In the genomic region with DNA sequence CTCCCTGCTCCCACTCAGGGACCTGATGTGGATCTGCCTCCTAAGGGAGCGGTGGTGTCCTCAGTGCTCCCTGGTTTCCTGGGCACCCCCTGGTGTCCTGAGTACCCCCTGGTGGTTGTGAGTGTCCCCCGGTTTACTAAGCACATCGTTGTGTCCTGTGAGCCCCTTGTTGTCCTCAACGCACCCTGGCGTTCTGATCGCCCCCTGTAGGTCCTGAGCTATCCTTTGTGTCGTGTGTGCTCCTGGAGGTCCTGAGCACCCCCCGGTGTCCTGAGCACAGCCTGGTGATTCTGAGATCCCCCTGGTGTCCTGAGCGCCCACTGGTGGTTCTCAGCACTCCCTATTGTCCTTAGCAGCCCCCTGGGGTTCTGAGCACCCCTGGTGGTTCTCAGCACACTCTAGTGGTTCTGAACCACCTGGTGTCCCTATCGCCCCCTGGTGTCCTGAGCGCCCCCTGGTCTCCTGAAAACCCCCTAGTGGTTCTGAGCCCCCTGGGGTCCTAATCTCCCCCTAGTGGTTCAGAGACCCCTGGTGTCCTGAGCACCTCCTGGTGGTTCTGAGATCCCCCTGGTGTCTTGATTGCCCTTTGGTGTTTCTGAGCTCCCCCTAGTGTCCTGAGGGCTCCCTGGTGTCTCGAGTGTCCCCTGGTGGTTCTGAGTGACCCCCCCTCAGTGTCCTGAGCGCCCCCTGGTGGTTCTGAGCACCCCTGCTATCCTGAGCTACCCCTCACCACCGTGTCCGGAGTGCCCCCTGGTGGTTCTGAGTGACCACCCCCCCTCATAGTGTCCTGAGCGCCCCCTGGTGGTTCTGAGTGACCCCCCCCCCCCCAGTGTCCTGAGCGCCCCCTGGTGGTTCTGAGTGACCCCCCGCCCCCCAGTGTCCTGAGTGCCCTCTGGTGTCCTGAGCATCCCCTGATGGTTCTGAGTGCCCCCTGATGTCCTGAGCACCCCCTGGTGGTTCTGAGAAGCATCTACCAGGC, we compare ENCODE assay signal across 8 cellular contexts.
A peak's percentile ranks its signal among the peaks of the same experiment; 100 is the strongest.
DNase-seq lines count a peak whose midpoint lies in the region; ATAC-seq and TF ChIP-seq lines count a peak whose summit lies in the region.

No MANE protein-coding gene starts in this region.

- H3K27me3 Mint-ChIP-seq in activated CD4-positive, alpha-beta T cell treated with anti-CD3 and anti-CD28 coated beads, Interleukin-2, amount 10 ng/mL, durations not matched to agents 7 days and 5 days: peaks cover 9% of the 10 kb centered on the region

- H3K27ac Mint-ChIP-seq in activated CD4-positive, alpha-beta T cell treated with anti-CD3 and anti-CD28 coated beads, Interleukin-2, amount 10 ng/mL, durations not matched to agents 7 days and 5 days: no peak overlapping the region

- H3K9ac ChIP-seq in HCT116 (ENCODE audit: low read length) (no peak overlapping the region), liver (ENCODE audit: low read depth in 1 of 2, low read length in 2 of 2) (no peak overlapping the region)

- H3K4me1 Mint-ChIP-seq in activated CD4-positive, alpha-beta T cell treated with anti-CD3 and anti-CD28 coated beads, Interleukin-2, amount 10 ng/mL, durations not matched to agents 7 days and 5 days: peaks cover 16% of the 10 kb centered on the region

- no peaks in the 10 kb centered on the region for H3K79me2 ChIP-seq in HCT116 (ENCODE audit: insufficient read depth, low read length)

- no peak overlapping the region for H3K4me3 Mint-ChIP-seq in activated CD4-positive, alpha-beta T cell treated with anti-CD3 and anti-CD28 coated beads, Interleukin-2, amount 10 ng/mL, durations not matched to agents 7 days and 5 days

- H3K27me3 ChIP-seq in HCT116 (ENCODE audit: insufficient read depth, low read length) (no peaks in the 10 kb centered on the region), liver (ENCODE audit: control insufficient read depth in 4 of 4, insufficient read depth in 4 of 4, low read length in 3 of 4) (peaks cover 0 to 3% (median 0%) of the 10 kb centered on the region in 4 donors)

- TF ChIP-seq CTCF in C4-2B (conservative IDR thresholded peaks at IDR 0.05): peak; percentile 15
- TF ChIP-seq CTCF in HCT116 (IDR thresholded peaks at IDR 0.05 in 2 of 3, conservative IDR thresholded peaks at IDR 0.05 in 1 of 3; ENCODE audit: borderline replicate concordance in 1 of 3, insufficient read depth in 1 of 3, low read depth in 2 of 3, low read length in 2 of 3): peak; percentile 23 to 24 (median 24); a peak in 4 of 6 replicates
- TF ChIP-seq CTCF in liver (IDR thresholded peaks at IDR 0.05; ENCODE audit: low read depth, low read length, missing input control): peak; percentile 1

- POLR2A ChIA-PET in HCT116 (lab: Charles Lee): no interaction called here
- POLR2A ChIA-PET in activated CD4-positive, alpha-beta T cell treated with anti-CD3 and anti-CD28 coated beads, Interleukin-2, amount 10 ng/mL, durations not matched to agents 7 days and 5 days (lab: Charles Lee): no interaction called here

- intact Hi-C loops in HCT116 (cut with micrococcal nuclease): no loop called here

- H3K9me2 ChIP-seq in HCT116 (ENCODE audit: insufficient read depth): no peaks in the 10 kb centered on the region

- TF ChIP-seq RAD21 in HCT116 (IDR thresholded peaks at IDR 0.05; ENCODE audit: low read depth) (no peak), liver (IDR thresholded peaks at IDR 0.05) (no peak)

- ATAC-seq in HCT116: no peak

- no peaks in the 10 kb centered on the region for H3K36me3 ChIP-seq in HCT116 (ENCODE audit: control insufficient read depth in 1 of 2, insufficient read depth in 2 of 2, low read length in 2 of 2)
- H3K36me3 ChIP-seq in liver (ENCODE audit: control insufficient read depth in 4 of 4, insufficient read depth in 3 of 4, low read depth in 1 of 4, low read length in 3 of 4): no peaks in the 10 kb centered on the region

- CTCF ChIA-PET in HCT116 (lab: Charles Lee): no interaction called here
- CTCF ChIA-PET in activated CD4-positive, alpha-beta T cell treated with anti-CD3 and anti-CD28 coated beads, Interleukin-2, amount 10 ng/mL, durations not matched to agents 7 days and 5 days (lab: Charles Lee): interaction anchor here (0.6 to 3.4 kb wide), 34 partner anchors 10 to 1612 kb away, joined by 3 to 30 read pairs (median 4); no protein-coding TSS in a partner anchor

- H3K27ac ChIP-seq in C4-2B: no peak overlapping the region; the same call in 1 of the 2 replicates
- H3K27ac ChIP-seq in HCT116 (ENCODE audit: low read depth, low read length): no peak overlapping the region
- H3K27ac ChIP-seq in liver (ENCODE audit: low read depth in 1 of 2, low read length in 2 of 2): no peak overlapping the region

- H3K4me3 ChIP-seq in HCT116 (replicated peaks in 1 of 2; ENCODE audit: low read depth in 1 of 2, low read length in 2 of 2) (no peak overlapping the region), liver (ENCODE audit: low read depth in 1 of 3, low read length in 3 of 3) (no peak overlapping the region)

- RAD21 ChIA-PET in HCT116 (lab: Charles Lee; ENCODE audit: low non-redundant PET in 1 of 2, low total read pairs in 2 of 2, uncharacterized antibody in 2 of 2, unreplicated experiment in 2 of 2): no interaction called here

- H3K9me3 ChIP-seq in HCT116 (ENCODE audit: control insufficient read depth in 1 of 2, insufficient read depth in 1 of 2, low read depth in 1 of 2, low read length in 2 of 2) (peaks cover 0 to 3% of the 10 kb centered on the region in 2 experiments; a peak in 1 of 4 replicates), liver (ENCODE audit: control insufficient read depth in 4 of 4, low read length in 3 of 4) (no peaks in the 10 kb centered on the region)

- no peaks in the 10 kb centered on the region for H3K36me3 Mint-ChIP-seq in activated CD4-positive, alpha-beta T cell treated with anti-CD3 and anti-CD28 coated beads, Interleukin-2, amount 10 ng/mL, durations not matched to agents 7 days and 5 days (ENCODE audit: low read depth)

- H3K4me1 ChIP-seq in HCT116 (ENCODE audit: control insufficient read depth in 1 of 2, insufficient read depth in 2 of 2, low read length in 2 of 2) (no peaks in the 10 kb centered on the region), liver (ENCODE audit: control insufficient read depth in 4 of 4, insufficient read depth in 4 of 4, low read length in 3 of 4) (no peaks in the 10 kb centered on the region)

- no peak for TF ChIP-seq POLR2A in HCT116 (IDR thresholded peaks at IDR 0.05; ENCODE audit: borderline replicate concordance, extremely low read depth, insufficient read depth, insufficient read length)

- BruUV-seq in HCT116 (replicated peaks; lab: Mats Ljungman, UMichigan): no TSS peak

- DNase-seq in HCT116 (ENCODE audit: low read depth, low spot score) (no peak), NOMO-1 (lab: John Stamatoyannopoulos, UW; ENCODE audit: unreplicated experiment in 2 of 2) (no peak), activated gamma-delta T cell treated with Interleukin-2 at 50 U/mL for 16 hours (no peak), midbrain (lab: John Stamatoyannopoulos, UW) (no peak), hippocampal formation (lab: John Stamatoyannopoulos, UW) (no peak)
- DNase-seq in activated CD4-positive, alpha-beta T cell treated with anti-CD3 and anti-CD28 coated beads, Interleukin-2, amount 10 ng/mL, durations not matched to agents 7 days and 5 days: peak; percentile 40

- H3K4me2 ChIP-seq in HCT116 (ENCODE audit: low read length): no peak overlapping the region

- WGBS in liver: 73% methylated on average over 18 of the region's 18 CpGs

- H2AFZ ChIP-seq in HCT116 (ENCODE audit: low read depth, low read length, poor library complexity, severe bottlenecking): no peak overlapping the region

- no peaks in the 10 kb centered on the region for H3K9me3 Mint-ChIP-seq in activated CD4-positive, alpha-beta T cell treated with anti-CD3 and anti-CD28 coated beads, Interleukin-2, amount 10 ng/mL, durations not matched to agents 7 days and 5 days

- H4K20me1 ChIP-seq in HCT116 (ENCODE audit: insufficient read depth): no peaks in the 10 kb centered on the region

TF ChIP-seq in HCT116, 20 proteins besides CTCF, POLR2A, EP300 and RAD21 (continues in another document):
- TF ChIP-seq ATF3 (IDR thresholded peaks at IDR 0.05): no peak
- TF ChIP-seq FOSL1 (IDR thresholded peaks at IDR 0.05; ENCODE audit: low read depth): no peak
- no peak for TF ChIP-seq ELF1 (IDR thresholded peaks at IDR 0.05; ENCODE audit: borderline replicate concordance, low read depth)

TF ChIP-seq in liver, 16 proteins besides CTCF, POLR2A, EP300 and RAD21 (continues in another document):
- TF ChIP-seq, protein P1, sequence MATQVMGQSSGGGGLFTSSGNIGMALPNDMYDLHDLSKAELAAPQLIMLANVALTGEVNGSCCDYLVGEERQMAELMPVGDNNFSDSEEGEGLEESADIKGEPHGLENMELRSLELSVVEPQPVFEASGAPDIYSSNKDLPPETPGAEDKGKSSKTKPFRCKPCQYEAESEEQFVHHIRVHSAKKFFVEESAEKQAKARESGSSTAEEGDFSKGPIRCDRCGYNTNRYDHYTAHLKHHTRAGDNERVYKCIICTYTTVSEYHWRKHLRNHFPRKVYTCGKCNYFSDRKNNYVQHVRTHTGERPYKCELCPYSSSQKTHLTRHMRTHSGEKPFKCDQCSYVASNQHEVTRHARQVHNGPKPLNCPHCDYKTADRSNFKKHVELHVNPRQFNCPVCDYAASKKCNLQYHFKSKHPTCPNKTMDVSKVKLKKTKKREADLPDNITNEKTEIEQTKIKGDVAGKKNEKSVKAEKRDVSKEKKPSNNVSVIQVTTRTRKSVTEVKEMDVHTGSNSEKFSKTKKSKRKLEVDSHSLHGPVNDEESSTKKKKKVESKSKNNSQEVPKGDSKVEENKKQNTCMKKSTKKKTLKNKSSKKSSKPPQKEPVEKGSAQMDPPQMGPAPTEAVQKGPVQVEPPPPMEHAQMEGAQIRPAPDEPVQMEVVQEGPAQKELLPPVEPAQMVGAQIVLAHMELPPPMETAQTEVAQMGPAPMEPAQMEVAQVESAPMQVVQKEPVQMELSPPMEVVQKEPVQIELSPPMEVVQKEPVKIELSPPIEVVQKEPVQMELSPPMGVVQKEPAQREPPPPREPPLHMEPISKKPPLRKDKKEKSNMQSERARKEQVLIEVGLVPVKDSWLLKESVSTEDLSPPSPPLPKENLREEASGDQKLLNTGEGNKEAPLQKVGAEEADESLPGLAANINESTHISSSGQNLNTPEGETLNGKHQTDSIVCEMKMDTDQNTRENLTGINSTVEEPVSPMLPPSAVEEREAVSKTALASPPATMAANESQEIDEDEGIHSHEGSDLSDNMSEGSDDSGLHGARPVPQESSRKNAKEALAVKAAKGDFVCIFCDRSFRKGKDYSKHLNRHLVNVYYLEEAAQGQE (IDR thresholded peaks at IDR 0.05): no peak
- TF ChIP-seq FOXA2 (IDR thresholded peaks at IDR 0.05): no peak
